11 cellular contexts compared by ENCODE assay signal in genomic region chr16:69171325-69172095, GRCh38. TPM values are rescaled to one million over a fixed set of nuclear protein-coding genes. Genes with fewer than 3 reads are reported as not detected.
A peak's percentile ranks its signal among the peaks of the same experiment; 100 is the strongest.
DNase-seq lines count a peak whose midpoint lies in the region; TF ChIP-seq lines count a peak whose summit lies in the region.
"Had no signal": no experiment of that assay in that cellular context is flagged by ENCODE, and none has a peak within 500 bp of the region (broad histone marks: within the 10 kb centered on the region; RNA-seq: fewer than 3 reads in every experiment).

No MANE protein-coding gene starts in this region.

- POLR2A ChIA-PET in CD4-positive, alpha-beta memory T cell (lab: Charles Lee; ENCODE audit: partially characterized antibody): no interaction called here
- POLR2A ChIA-PET in OCI-LY7 (lab: Charles Lee): no interaction called here

- H4K20me1 ChIP-seq in OCI-LY7 (ENCODE audit: insufficient read depth, low read length): no peaks in the 10 kb centered on the region

- H3K4me1 ChIP-seq in HAP-1 (no peaks in the 10 kb centered on the region), OCI-LY7 (ENCODE audit: insufficient read depth, low read length, poor library complexity, severe bottlenecking) (no peaks in the 10 kb centered on the region)
- peaks cover 14% of the 10 kb centered on the region for H3K4me1 ChIP-seq in CD4-positive, alpha-beta memory T cell (ENCODE audit: insufficient read depth, low read length)

- no peak overlapping the region for H2AFZ ChIP-seq in OCI-LY7 (ENCODE audit: low read length)

- peaks cover 35% of the 10 kb centered on the region for H3K4me1 Mint-ChIP-seq in CD14-positive monocyte
- peaks cover 13 to 17% (median 16%) of the 10 kb centered on the region in 4 donors for H3K4me1 Mint-ChIP-seq in CD4-positive, alpha-beta memory T cell

- no peak for TF ChIP-seq CTCF in CD14-positive monocyte (IDR thresholded peaks at IDR 0.05)
- TF ChIP-seq CTCF in OCI-LY7 (conservative IDR thresholded peaks at IDR 0.05; ENCODE audit: low read length): no peak

- BruUV-seq in OCI-LY7 (replicated peaks; lab: Mats Ljungman, UMichigan): no TSS peak

- peak overlapping the region in 6 of 7 donors; percentile 1 to 84 (median 46) for H3K27ac Mint-ChIP-seq in CD14-positive monocyte
- no peak overlapping the region for H3K27ac Mint-ChIP-seq in CD4-positive, alpha-beta memory T cell
- H3K27ac Mint-ChIP-seq: activated CD4-positive, alpha-beta memory T cell treated with anti-CD3 and anti-CD28 coated beads for 36 hours had no signal

- H3K9me3 Mint-ChIP-seq in CD14-positive monocyte: peaks cover 0 to 10% (median 0%) of the 10 kb centered on the region in 7 donors
- peaks cover 0 to 2% (median 0%) of the 10 kb centered on the region in 8 donors for H3K9me3 Mint-ChIP-seq in CD4-positive, alpha-beta memory T cell
- H3K9me3 Mint-ChIP-seq: activated CD4-positive, alpha-beta memory T cell treated with anti-CD3 and anti-CD28 coated beads for 36 hours had no signal

- no peak for DNase-seq in CD14-positive monocyte (ENCODE audit: low spot score)
- DNase-seq in RPMI7951 (ENCODE audit: low read depth): peak; percentile 20
- DNase-seq in hepatic stellate cell (ENCODE audit: low spot score): peak; percentile 33
- DNase-seq in renal cortical epithelial cell (ENCODE audit: low read depth): peak; percentile 95
- no peak for DNase-seq in HAP-1 (ENCODE audit: low spot score in 2 of 2)
- DNase-seq in CD4-positive, alpha-beta memory T cell: no peak
- no peak for DNase-seq in NCI-H510A treated with DMSO at 0.1 percent for 48 hours (lab: John Stamatoyannopoulos, UW)
- DNase-seq in OCI-LY7 (ENCODE audit: low spot score): no peak
- DNase-seq: activated CD4-positive, alpha-beta memory T cell treated with anti-CD3 and anti-CD28 coated beads for 36 hours; caudate nucleus; stimulated activated CD4-positive, alpha-beta T cell treated with anti-CD3 and anti-CD28 coated beads, Interleukin-4, amount 100 ng/mL, for 4 hours had no signal

- no peak overlapping the region for H3K4me2 ChIP-seq in OCI-LY7 (ENCODE audit: low read length)

- intact Hi-C loops in CD14-positive monocyte (cut with micrococcal nuclease): no loop called here
- intact Hi-C loops in CD4-positive, alpha-beta memory T cell (cut with micrococcal nuclease): no loop called here
- intact Hi-C loops in OCI-LY7 (cut with micrococcal nuclease; ENCODE audit: unreplicated experiment): no loop called here

- H3K27me3 Mint-ChIP-seq in CD14-positive monocyte (ENCODE audit: low read depth in 3 of 3): peaks cover 12 to 15% (median 12%) of the 10 kb centered on the region in 3 donors
- no peaks in the 10 kb centered on the region for H3K27me3 Mint-ChIP-seq in CD4-positive, alpha-beta memory T cell
- H3K27me3 Mint-ChIP-seq: activated CD4-positive, alpha-beta memory T cell treated with anti-CD3 and anti-CD28 coated beads for 36 hours had no signal

- peak overlapping the region in 1 of 2 donors; percentile 56 for H3K4me3 Mint-ChIP-seq in CD14-positive monocyte
- no peak overlapping the region for H3K4me3 Mint-ChIP-seq in CD4-positive, alpha-beta memory T cell
- H3K4me3 Mint-ChIP-seq: activated CD4-positive, alpha-beta memory T cell treated with anti-CD3 and anti-CD28 coated beads for 36 hours had no signal

- in situ Hi-C loops in HAP-1 (cut with MboI; ENCODE audit: low sequenced_read_pairs): no loop called here

- no peaks in the 10 kb centered on the region for H3K27me3 ChIP-seq in HAP-1 (ENCODE audit: low read depth)
- no peaks in the 10 kb centered on the region for H3K27me3 ChIP-seq in CD4-positive, alpha-beta memory T cell (ENCODE audit: insufficient read depth, low read length)

- CTCF ChIA-PET in CD4-positive, alpha-beta memory T cell (lab: Charles Lee; ENCODE audit: partially characterized antibody): interaction anchor here (1.3 kb wide), 1 partner anchor 11 kb away, joined by 3 read pairs; no protein-coding TSS in a partner anchor
- CTCF ChIA-PET in OCI-LY7 (lab: Charles Lee; ENCODE audit: unreplicated experiment): no interaction called here

- H3K4me3 ChIP-seq in HAP-1 (no peak overlapping the region), OCI-LY7 (ENCODE audit: low read depth, low read length, poor library complexity, severe bottlenecking) (no peak overlapping the region)
- H3K4me3 ChIP-seq in CD4-positive, alpha-beta memory T cell (ENCODE audit: low read length in 2 of 2): no peak overlapping the region

- H3K79me2 ChIP-seq in OCI-LY7 (ENCODE audit: insufficient read depth, low read depth, low read length): no peaks in the 10 kb centered on the region

- H3K9me3 ChIP-seq in HAP-1 (no peaks in the 10 kb centered on the region), OCI-LY7 (ENCODE audit: low read length) (no peaks in the 10 kb centered on the region)
- no peaks in the 10 kb centered on the region for H3K9me3 ChIP-seq in CD4-positive, alpha-beta memory T cell (ENCODE audit: control insufficient read depth in 1 of 2, low read length in 2 of 2)

- no peak overlapping the region for H3K27ac ChIP-seq in CD4-positive, alpha-beta memory T cell (ENCODE audit: low read depth, low read length)
- no peak overlapping the region for H3K27ac ChIP-seq in OCI-LY7 (ENCODE audit: low read depth, low read length, poor library complexity, severe bottlenecking)

- H3K36me3 ChIP-seq in HAP-1 (replicated peaks): peaks cover 39% of the 10 kb centered on the region
- peaks cover 16% of the 10 kb centered on the region for H3K36me3 ChIP-seq in CD4-positive, alpha-beta memory T cell (ENCODE audit: insufficient read depth, low read length)
- H3K36me3 ChIP-seq in OCI-LY7 (ENCODE audit: insufficient read depth, low read length): peaks cover 68% of the 10 kb centered on the region

- no peaks in the 10 kb centered on the region for H3K9me2 ChIP-seq in OCI-LY7 (ENCODE audit: insufficient read depth, low read length)

- H3K36me3 Mint-ChIP-seq in CD14-positive monocyte: peaks cover 34 to 36% of the 10 kb centered on the region in 2 donors
- peaks cover 19 to 26% of the 10 kb centered on the region in 2 donors for H3K36me3 Mint-ChIP-seq in CD4-positive, alpha-beta memory T cell

RNA-seq across cellular contexts. Expression of gene SNTB2, which starts 15.5 kb away (rescaled TPM):
- polyA plus RNA-seq in CD14-positive monocyte: 1 to 10 TPM; 1.2 to 6.0 TPM
- total RNA-seq in RPMI7951 (2014; rRNA removed; shearing (Covaris generic)): 25.8 and 26.2 TPM in 2 replicates
- total RNA-seq in renal cortical epithelial cell (18.9 and 31.3 TPM in 2 replicates), OCI-LY7 (2022) (32.6 and 34.1 TPM in 2 replicates)
- 10 to 100 TPM; 15.4 to 21.2 TPM for total RNA-seq in CD4-positive, alpha-beta memory T cell
- polyA plus RNA-seq in CD4-positive, alpha-beta memory T cell: 10 to 100 TPM in 1 of 2 donors, 1 to 10 TPM in 1; 4.5 to 19.1 TPM
- total RNA-seq in OCI-LY7 (2014; rRNA removed; shearing (Covaris generic)): 21.2 and 39.4 TPM in 2 replicates

RNA-seq across cellular contexts. Expression of gene UTP4, which starts 39.1 kb away (rescaled TPM):
- 10 to 100 TPM; 19.6 to 27.8 TPM for polyA plus RNA-seq in CD14-positive monocyte
- 13.1 and 22.5 TPM in 2 replicates for total RNA-seq in RPMI7951 (2014; rRNA removed; shearing (Covaris generic))
- total RNA-seq in renal cortical epithelial cell: 24.0 and 37.5 TPM in 2 replicates
- total RNA-seq in CD4-positive, alpha-beta memory T cell: 10 to 100 TPM; 36.9 to 37.0 TPM
- polyA plus RNA-seq in CD4-positive, alpha-beta memory T cell: 10 to 100 TPM; 64.8 to 96.5 TPM
- total RNA-seq in OCI-LY7 (2014; rRNA removed; shearing (Covaris generic)): 21.1 and 24.9 TPM in 2 replicates
- 61.9 and 67.3 TPM in 2 replicates for total RNA-seq in OCI-LY7 (2022)

RNA-seq across cellular contexts. Expression of gene CHTF8, which starts 39.1 kb away (rescaled TPM):
- 100 to 1,000 TPM; 158 to 172 TPM for polyA plus RNA-seq in CD14-positive monocyte
- 58.3 and 65.0 TPM in 2 replicates for total RNA-seq in RPMI7951 (2014; rRNA removed; shearing (Covaris generic))
- total RNA-seq in renal cortical epithelial cell: 67.7 and 103 TPM in 2 replicates
- 100 to 1,000 TPM; 141 TPM for total RNA-seq in CD4-positive, alpha-beta memory T cell
- polyA plus RNA-seq in CD4-positive, alpha-beta memory T cell: 100 to 1,000 TPM; 160 to 231 TPM
- 54.4 and 58.8 TPM in 2 replicates for total RNA-seq in OCI-LY7 (2014; rRNA removed; shearing (Covaris generic))
- 131 and 151 TPM in 2 replicates for total RNA-seq in OCI-LY7 (2022)

Comparison
In these comparisons a context has a peak if more than half of its experiments do, and no peak if none do; other contexts are left out.
1. DNase-seq: peak in RPMI7951 (single experiment), hepatic stellate cell (single experiment) and renal cortical epithelial cell (single experiment); none in CD14-positive monocyte (single experiment), HAP-1 (0 of 2), CD4-positive, alpha-beta memory T cell (0 of 5), NCI-H510A treated with DMSO at 0.1 percent for 48 hours (single experiment) and OCI-LY7 (single experiment).
2. H3K27ac Mint-ChIP-seq: peak in CD14-positive monocyte (6 of 7); none in CD4-positive, alpha-beta memory T cell (0 of 7).